In genomic region chr1:202184750-202185460, GRCh38 we compare ENCODE assay signal across 8 cellular contexts. TPM values are rescaled to one million over a fixed set of nuclear protein-coding genes. Genes with fewer than 3 reads are reported as not detected.
DNase-seq lines count a peak whose midpoint lies in the region; ATAC-seq, FAIRE-seq and TF ChIP-seq lines count a peak whose summit lies in the region.

No MANE protein-coding gene starts in this region.

- DNase-seq in GM12865 (ENCODE audit: low read depth) (peak; percentile 79), MG63 (peak; percentile 90), SHP77 treated with DMSO at 0.1 percent for 48 hours (lab: John Stamatoyannopoulos, UW) (peak; percentile 71), frontal cortex (ENCODE audit: low spot score in 2 of 2) (peak; percentile 50 to 85), occipital lobe (lab: John Stamatoyannopoulos, UW) (peak; percentile 65), thyroid gland (peak; percentile 84 to 85)
- DNase-seq in activated effector memory CD4-positive, alpha-beta T cell treated with Interleukin-2 at 50 U/mL for 16 hours = peak; percentile 46

- H3K36me3 ChIP-seq in MG63 = no peaks in the 10 kb centered on the region
- no peaks in the 10 kb centered on the region for H3K36me3 ChIP-seq in thyroid gland

- FAIRE-seq in frontal cortex (lab: Jason Lieb, UNC) = no peak

- ATAC-seq in GM18520 (IDR thresholded peaks at IDR 0.05; ENCODE audit: unreplicated experiment) = no peak

- TF ChIP-seq CTCF in GM12865 (IDR thresholded peaks at IDR 0.05; ENCODE audit: insufficient read depth, low read depth, low read length, missing control alignments) (peak; percentile 96), thyroid gland (IDR thresholded peaks at IDR 0.05) (peak; percentile 47 to 87 (median 73))

- no peaks in the 10 kb centered on the region for H3K9me3 ChIP-seq in MG63
- no peaks in the 10 kb centered on the region for H3K9me3 ChIP-seq in thyroid gland

- no peak overlapping the region for H3K27ac ChIP-seq in thyroid gland

- no peak for TF ChIP-seq POLR2A in thyroid gland (IDR thresholded peaks at IDR 0.05)

- H3K4me3 ChIP-seq in GM12865 (ENCODE audit: low read depth, low read length) (no peak overlapping the region), MG63 (no peak overlapping the region), thyroid gland (replicated peaks in 1 of 3) (no peak overlapping the region)

- intact Hi-C loops in thyroid gland (cut with DNase I) = loop anchor here (5.0 to 10.0 kb wide), 2 partner anchors 132 to 530 kb away; partner anchors contain the start of gene SYT2

- H3K4me1 ChIP-seq in thyroid gland = peaks cover 0 to 4% of the 10 kb centered on the region in 2 donors

- 12 to 21% methylated on average over 15 of the region's 19 CpGs for WGBS in thyroid gland, 2 donors

- H3K27me3 ChIP-seq in MG63 (no peaks in the 10 kb centered on the region), thyroid gland (no peaks in the 10 kb centered on the region)

RNA-seq across cellular contexts. Expression of gene LGR6, which starts 8.7 kb away (rescaled TPM):
- total RNA-seq in MG63 (2014; rRNA removed; shearing (Covaris generic); ENCODE audit: low replicate concordance) = not detected in 2 replicates
- 0.41 TPM for total RNA-seq in frontal cortex
- total RNA-seq in occipital lobe = 0.62 TPM
- 1 to 10 TPM; 2.8 to 7.0 (median 4.5) TPM for total RNA-seq in thyroid gland

RNA-seq across cellular contexts. Expression of gene PTPN7, which starts 24.5 kb away (rescaled TPM):
- total RNA-seq in MG63 (2014; rRNA removed; shearing (Covaris generic); ENCODE audit: low replicate concordance) = not detected in 2 replicates
- not detected for total RNA-seq in frontal cortex
- 0.16 TPM for total RNA-seq in occipital lobe
- total RNA-seq in thyroid gland = 1 to 10 TPM; 1.3 to 4.3 (median 2.1) TPM

RNA-seq across cellular contexts. Expression of gene ARL8A, which starts 40.4 kb away (rescaled TPM):
- 21.3 and 35.5 TPM in 2 replicates for total RNA-seq in MG63 (2014; rRNA removed; shearing (Covaris generic); ENCODE audit: low replicate concordance)
- total RNA-seq in frontal cortex = 99.1 TPM
- total RNA-seq in occipital lobe = 77.0 TPM
- total RNA-seq in thyroid gland = 10 to 100 TPM; 31.2 to 38.6 (median 35.0) TPM
